In genomic region chr1:109802136-109802900, GRCh38 we compare ENCODE assay signal across 11 cellular contexts. TPM values are rescaled to one million over a fixed set of nuclear protein-coding genes. Genes with fewer than 3 reads are reported as not detected.
DNase-seq lines count a peak whose midpoint lies in the region; ATAC-seq and TF ChIP-seq lines count a peak whose summit lies in the region.
"Had no signal": no experiment of that assay in that cellular context is flagged by ENCODE, and none has a peak within 500 bp of the region (broad histone marks: within the 10 kb centered on the region; RNA-seq: fewer than 3 reads in every experiment).

No MANE protein-coding gene starts in this region.

- no peaks in the 10 kb centered on the region for H3K27me3 ChIP-seq in right atrium auricular region

- TF ChIP-seq CTCF in right atrium auricular region (IDR thresholded peaks at IDR 0.05) (no peak), brain (conservative IDR thresholded peaks at IDR 0.05) (no peak), omental fat pad (IDR thresholded peaks at IDR 0.05) (no peak)

- H3K4me1 ChIP-seq in right atrium auricular region, result peaks cover 0 to 22% of the 10 kb centered on the region in 2 donors

- no peaks in the 10 kb centered on the region for H3K9me3 ChIP-seq in right atrium auricular region

- H3K27me3 Mint-ChIP-seq in brain, result no peaks in the 10 kb centered on the region

- H3K27ac Mint-ChIP-seq in brain, result peak overlapping the region; percentile 54 to 91 (median 84)

- H3K27ac ChIP-seq in right atrium auricular region, result peak overlapping the region in 1 of 2 donors; percentile 22

- peak; percentile 49 for ATAC-seq in Right ventricle myocardium inferior
- ATAC-seq in omental fat pad (ENCODE audit: low FRiP score), result no peak

- H3K36me3 Mint-ChIP-seq in brain, result no peaks in the 10 kb centered on the region

- H3K4me3 Mint-ChIP-seq in brain, result no peak overlapping the region
- H3K4me3 Mint-ChIP-seq: nephron had no signal

- H3K9me3 Mint-ChIP-seq in brain, result no peaks in the 10 kb centered on the region
- H3K9me3 Mint-ChIP-seq: nephron had no signal

- no peak for DNase-seq in Right ventricle myocardium inferior (ENCODE audit: missing footprints)
- no peak for DNase-seq in right atrium auricular region (ENCODE audit: low spot score)
- DNase-seq in omental fat pad (ENCODE audit: low spot score), result peak; percentile 14
- DNase-seq in NCI-H510A (lab: John Stamatoyannopoulos, UW), result no peak
- DNase-seq in foreskin melanocyte, result no peak
- DNase-seq in GM19238 (ENCODE audit: insufficient read length, low spot score), result no peak
- no peak for DNase-seq in kidney glomerular epithelial cell (lab: John Stamatoyannopoulos, UW)
- DNase-seq: NCI-H2029, trophoblast cell had no signal

- H3K36me3 ChIP-seq in right atrium auricular region, result no peaks in the 10 kb centered on the region

- H3K4me3 ChIP-seq in right atrium auricular region, result no peak overlapping the region

- intact Hi-C loops in Right ventricle myocardium inferior (cut with DNase I), result no loop called here

- H3K4me1 Mint-ChIP-seq in brain, result peaks cover 63% of the 10 kb centered on the region

RNA-seq across cellular contexts. Expression of gene EPS8L3, which starts 38.6 kb away (rescaled TPM):
- total RNA-seq in Right ventricle myocardium inferior, result not detected
- total RNA-seq in right atrium auricular region, result under 1 TPM in 1 of 2 donors, not detected in 1; 0.19 TPM
- not detected for polyA plus RNA-seq in brain (ENCODE audit: insufficient read depth, low read depth, low replicate concordance)
- total RNA-seq in omental fat pad, result not detected
